In the genomic region with DNA sequence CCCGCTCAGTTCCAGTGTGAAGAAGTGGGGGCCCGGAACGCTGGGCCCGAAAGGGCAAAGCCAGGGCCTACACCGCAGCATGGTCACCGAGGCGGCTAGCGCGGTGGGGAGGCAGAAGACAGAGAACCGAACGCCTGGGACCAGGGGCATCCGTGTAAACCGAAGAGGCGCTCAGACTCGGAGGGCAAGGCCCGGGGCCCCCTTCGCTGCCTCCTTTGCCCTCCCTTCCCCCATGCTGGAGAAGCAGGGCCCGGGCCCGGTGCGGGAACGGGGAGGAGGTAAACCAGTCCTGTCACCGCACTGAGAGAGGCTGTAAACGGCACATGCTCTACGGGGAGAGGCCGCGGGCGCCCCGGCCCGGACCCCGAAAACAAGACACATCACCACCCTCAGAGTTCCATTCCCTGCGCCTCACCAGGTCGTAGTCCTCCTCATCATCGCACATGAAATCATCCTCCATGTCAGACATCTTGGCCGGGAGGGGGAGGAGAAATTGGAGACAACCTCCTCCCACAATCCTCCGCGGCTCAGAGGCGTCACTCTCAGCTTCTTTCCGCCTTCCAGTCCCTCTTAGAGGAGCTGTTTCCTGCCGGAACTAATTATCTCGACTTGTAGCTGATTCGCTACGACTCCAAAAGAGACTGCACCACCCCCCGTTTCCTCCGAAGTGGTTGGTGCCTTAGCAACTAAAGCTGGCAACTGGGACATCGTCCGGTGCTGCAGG, we compare ENCODE assay signal across 8 cellular contexts. TPM values are rescaled to one million over a fixed set of nuclear protein-coding genes. Genes with fewer than 3 reads are reported as not detected.
A peak's percentile ranks its signal among the peaks of the same experiment; 100 is the strongest.
DNase-seq lines count a peak whose midpoint lies in the region; ATAC-seq and TF ChIP-seq lines count a peak whose summit lies in the region.

A gene (minus strand): TSS at position 490 of the 724 bp plus-strand sequence. CDS start 21 bp downstream, at position 469.

- H3K36me3 Mint-ChIP-seq in activated naive CD4-positive, alpha-beta T cell treated with anti-CD3 and anti-CD28 coated beads, Interleukin-2, amount 10 ng/mL, durations not matched to agents 7 days and 5 days = peaks cover 7% of the 10 kb centered on the region

- TF ChIP-seq CTCF in HFF-Myc (IDR thresholded peaks at IDR 0.05; ENCODE audit: low read depth, low read length, missing control alignments) (no peak), gastroesophageal sphincter (IDR thresholded peaks at IDR 0.05) (peak in 2 of 4 experiments; percentile 12 to 22), neutrophil (IDR thresholded peaks at IDR 0.05) (peak; percentile 48)

- H3K27ac Mint-ChIP-seq in activated naive CD4-positive, alpha-beta T cell treated with anti-CD3 and anti-CD28 coated beads, Interleukin-2, amount 10 ng/mL, durations not matched to agents 7 days and 5 days = peak within 1 kb of the TSS; percentile 99

- DNase-seq in GM03348 (ENCODE audit: low spot score) (peak; percentile 92), HFF-Myc (ENCODE audit: extremely low read depth, low read depth) (peak; percentile 97), NAMALWA (ENCODE audit: low spot score) (peak; percentile 99), SK-N-MC (ENCODE audit: low read depth, low spot score) (peak; percentile 96), substantia nigra (lab: John Stamatoyannopoulos, UW) (peak; percentile 75 to 97 (median 93))
- peak; percentile 96 for DNase-seq in activated naive CD4-positive, alpha-beta T cell treated with anti-CD3 and anti-CD28 coated beads, Interleukin-2, amount 10 ng/mL, durations not matched to agents 7 days and 5 days

- peaks cover 52% of the 10 kb centered on the region for H3K4me1 Mint-ChIP-seq in activated naive CD4-positive, alpha-beta T cell treated with anti-CD3 and anti-CD28 coated beads, Interleukin-2, amount 10 ng/mL, durations not matched to agents 7 days and 5 days

- no peak within 1 kb of the TSS for H3K27ac ChIP-seq in SK-N-MC
- peak within 1 kb of the TSS; percentile 68 to 92 (median 89) for H3K27ac ChIP-seq in gastroesophageal sphincter
- peak within 1 kb of the TSS; percentile 84 for H3K27ac ChIP-seq in neutrophil
- H3K27ac ChIP-seq in substantia nigra (ENCODE audit: low read depth, low read length, poor library complexity, severe bottlenecking) = peak within 1 kb of the TSS; percentile 88

- no peaks in the 10 kb centered on the region for H3K27me3 ChIP-seq in gastroesophageal sphincter
- H3K27me3 ChIP-seq in neutrophil = no peaks in the 10 kb centered on the region

- H3K4me1 ChIP-seq in gastroesophageal sphincter (peaks cover 0 to 61% (median 2%) of the 10 kb centered on the region in 3 donors), neutrophil (ENCODE audit: control insufficient read depth in 1 of 2, insufficient read depth in 1 of 2, low read depth in 1 of 2, low read length in 1 of 2) (peaks cover 32 to 37% of the 10 kb centered on the region in 2 experiments)

- CTCF ChIA-PET in activated naive CD4-positive, alpha-beta T cell treated with anti-CD3 and anti-CD28 coated beads, Interleukin-2, amount 10 ng/mL, durations not matched to agents 7 days and 5 days (lab: Charles Lee) = interaction anchor here (0.5 to 1.1 kb wide), 3 partner anchors 9 to 874 kb away, joined by 3 to 5 read pairs (median 4); a partner anchor contains a TSS

- H3K36me3 ChIP-seq in SK-N-MC (ENCODE audit: insufficient read depth, low read length) = peaks cover 5% of the 10 kb centered on the region; the same call in 1 of the 2 replicates
- H3K36me3 ChIP-seq in gastroesophageal sphincter = no peaks in the 10 kb centered on the region
- H3K36me3 ChIP-seq in neutrophil = no peaks in the 10 kb centered on the region

- H3K27me3 Mint-ChIP-seq in activated naive CD4-positive, alpha-beta T cell treated with anti-CD3 and anti-CD28 coated beads, Interleukin-2, amount 10 ng/mL, durations not matched to agents 7 days and 5 days = no peaks in the 10 kb centered on the region

- TF ChIP-seq POLR2A in gastroesophageal sphincter (IDR thresholded peaks at IDR 0.05) = peak; percentile 15 to 19

- WGBS in gastroesophageal sphincter (ENCODE audit: low coverage in 1 of 2), 2 donors = 0% methylated on average over 6 to 10 of the region's 46 CpGs

- peak; percentile 99 for ATAC-seq in gastroesophageal sphincter

- no peak for TF ChIP-seq EP300 in gastroesophageal sphincter (IDR thresholded peaks at IDR 0.05)

- H3K9me3 ChIP-seq in SK-N-MC (ENCODE audit: low read depth, low read length) (no peaks in the 10 kb centered on the region), gastroesophageal sphincter (no peaks in the 10 kb centered on the region), neutrophil (no peaks in the 10 kb centered on the region)

- peak within 1 kb of the TSS; percentile 83 for H3K4me3 ChIP-seq in HFF-Myc (replicated peaks; ENCODE audit: low read depth, low read length)
- H3K4me3 ChIP-seq in SK-N-MC = peak within 1 kb of the TSS; percentile 84
- H3K4me3 ChIP-seq in gastroesophageal sphincter = peak within 1 kb of the TSS; percentile 84 to 88
- peak within 1 kb of the TSS; percentile 88 to 94 for H3K4me3 ChIP-seq in neutrophil (ENCODE audit: low read depth in 1 of 2, low read length in 1 of 2)

- peak within 1 kb of the TSS; percentile 100 for H3K4me3 Mint-ChIP-seq in activated naive CD4-positive, alpha-beta T cell treated with anti-CD3 and anti-CD28 coated beads, Interleukin-2, amount 10 ng/mL, durations not matched to agents 7 days and 5 days

- H3K9me3 Mint-ChIP-seq in activated naive CD4-positive, alpha-beta T cell treated with anti-CD3 and anti-CD28 coated beads, Interleukin-2, amount 10 ng/mL, durations not matched to agents 7 days and 5 days = no peaks in the 10 kb centered on the region

- H3K9ac ChIP-seq in SK-N-MC (ENCODE audit: insufficient read length) = peak within 1 kb of the TSS; percentile 97

RNA-seq across cellular contexts. Expression of the gene that starts here (rescaled TPM):
- 10 to 100 TPM; 64.2 to 79.1 (median 70.2) TPM for total RNA-seq in gastroesophageal sphincter
